ENCODE assay signal across 11 cellular contexts in genomic region chr5:14331377-14331776, GRCh38.
DNase-seq lines count a peak whose midpoint lies in the region; ATAC-seq and TF ChIP-seq lines count a peak whose summit lies in the region.
"Had no signal": no experiment of that assay in that cellular context is flagged by ENCODE, and none has a peak within 500 bp of the region (broad histone marks: within the 10 kb centered on the region; RNA-seq: fewer than 3 reads in every experiment).

No MANE protein-coding gene starts in this region.

- H3K9me3 Mint-ChIP-seq in CD4-positive, CD25-positive, alpha-beta regulatory T cell, result no peaks in the 10 kb centered on the region
- no peaks in the 10 kb centered on the region for H3K9me3 Mint-ChIP-seq in endothelial cell (ENCODE audit: unreplicated experiment)

- H3K4me3 ChIP-seq in CD4-positive, CD25-positive, alpha-beta regulatory T cell (ENCODE audit: low read depth, low read length), result peak overlapping the region; percentile 17
- no peak overlapping the region for H3K4me3 ChIP-seq in adipocyte (ENCODE audit: low read length)

- no peaks in the 10 kb centered on the region for H3K36me3 Mint-ChIP-seq in CD4-positive, CD25-positive, alpha-beta regulatory T cell
- H3K36me3 Mint-ChIP-seq in endothelial cell (ENCODE audit: low read depth, unreplicated experiment), result peaks cover 36% of the 10 kb centered on the region

- peak; percentile 81 to 83 for ATAC-seq in CD4-positive, CD25-positive, alpha-beta regulatory T cell (ENCODE audit: low read depth in 2 of 2)
- peak; percentile 53 for ATAC-seq in GM19452 (IDR thresholded peaks at IDR 0.05; ENCODE audit: unreplicated experiment)
- ATAC-seq in HG03432 (IDR thresholded peaks at IDR 0.05; ENCODE audit: unreplicated experiment), result peak; percentile 64

- H3K9me3 ChIP-seq in CD4-positive, CD25-positive, alpha-beta regulatory T cell (ENCODE audit: control insufficient read depth in 2 of 2, low read length in 2 of 2), result no peaks in the 10 kb centered on the region
- no peaks in the 10 kb centered on the region for H3K9me3 ChIP-seq in adipocyte (ENCODE audit: control insufficient read depth, low read length)

- no peak overlapping the region for H3K27ac ChIP-seq in CD4-positive, CD25-positive, alpha-beta regulatory T cell (ENCODE audit: insufficient read depth, low read length, poor library complexity, severe bottlenecking)

- no peak overlapping the region for H3K9ac ChIP-seq in adipocyte (ENCODE audit: low read length)

- peak in 1 of 3 donors; percentile 60 for DNase-seq in CD4-positive, CD25-positive, alpha-beta regulatory T cell
- DNase-seq in adipocyte (ENCODE audit: low read depth), result peak; percentile 41
- no peak for DNase-seq in endothelial cell (ENCODE audit: low spot score)
- no peak for DNase-seq in dermis blood vessel endothelial cell
- DNase-seq in activated T-cell treated with anti-CD3 and anti-CD28 coated beads, Interleukin-2, amount 50 U/mL, for 48 hours, result no peak
- DNase-seq in NCI-H1436 treated with DMSO at 0.1 percent for 48 hours (lab: John Stamatoyannopoulos, UW), result no peak
- DNase-seq: GOT3, NCI-H146, SW 1271 had no signal

- H3K4me3 Mint-ChIP-seq in CD4-positive, CD25-positive, alpha-beta regulatory T cell, result peak overlapping the region in 2 of 4 donors; percentile 57 to 64
- no peak overlapping the region for H3K4me3 Mint-ChIP-seq in endothelial cell (ENCODE audit: unreplicated experiment)

- H3K4me1 Mint-ChIP-seq in CD4-positive, CD25-positive, alpha-beta regulatory T cell, result peaks cover 0 to 20% (median 15%) of the 10 kb centered on the region in 4 donors
- H3K4me1 Mint-ChIP-seq in endothelial cell (ENCODE audit: unreplicated experiment), result peaks cover 47% of the 10 kb centered on the region

- no peaks in the 10 kb centered on the region for H3K27me3 Mint-ChIP-seq in CD4-positive, CD25-positive, alpha-beta regulatory T cell
- H3K27me3 Mint-ChIP-seq in endothelial cell (ENCODE audit: unreplicated experiment), result peaks cover 8% of the 10 kb centered on the region

- H3K36me3 ChIP-seq in CD4-positive, CD25-positive, alpha-beta regulatory T cell (ENCODE audit: control insufficient read depth, insufficient read depth, low read length), result no peaks in the 10 kb centered on the region
- peaks cover 81% of the 10 kb centered on the region for H3K36me3 ChIP-seq in adipocyte (ENCODE audit: control insufficient read depth, insufficient read depth, low read length, severe bottlenecking)

- H3K4me1 ChIP-seq in CD4-positive, CD25-positive, alpha-beta regulatory T cell (ENCODE audit: control insufficient read depth, insufficient read depth, low read length, poor library complexity, severe bottlenecking), result peaks cover 8% of the 10 kb centered on the region
- no peaks in the 10 kb centered on the region for H3K4me1 ChIP-seq in adipocyte (ENCODE audit: control insufficient read depth, insufficient read depth, low read length)

- H3K27me3 ChIP-seq in CD4-positive, CD25-positive, alpha-beta regulatory T cell (ENCODE audit: control insufficient read depth, insufficient read depth, low read length), result no peaks in the 10 kb centered on the region
- no peaks in the 10 kb centered on the region for H3K27me3 ChIP-seq in adipocyte (replicated peaks; ENCODE audit: control insufficient read depth, insufficient read depth, low read length)

- TF ChIP-seq CTCF in endothelial cell (IDR thresholded peaks at IDR 0.05; ENCODE audit: unreplicated experiment), result no peak

- peak overlapping the region in 1 of 3 donors; percentile 44 for H3K27ac Mint-ChIP-seq in CD4-positive, CD25-positive, alpha-beta regulatory T cell
- H3K27ac Mint-ChIP-seq in endothelial cell (ENCODE audit: unreplicated experiment), result no peak overlapping the region
